Comparison of ENCODE assay signal across 9 cellular contexts in genomic region chr15:67836134-67836455, GRCh38. TPM values are rescaled to one million over a fixed set of nuclear protein-coding genes. Genes with fewer than 3 reads are reported as not detected.
DNase-seq lines count a peak whose midpoint lies in the region; ATAC-seq and TF ChIP-seq lines count a peak whose summit lies in the region.
"Had no signal": no experiment of that assay in that cellular context is flagged by ENCODE, and none has a peak within 500 bp of the region (broad histone marks: within the 10 kb centered on the region; RNA-seq: fewer than 3 reads in every experiment).

No MANE protein-coding gene starts in this region.

- no peaks in the 10 kb centered on the region for H3K9me2 ChIP-seq in SU-DHL-6 (replicated peaks; ENCODE audit: insufficient read depth, low read length)

- 5 to 8% methylated on average over 16 of the region's 16 CpGs for WGBS in sigmoid colon, 2 donors

- no peaks in the 10 kb centered on the region for H3K36me3 ChIP-seq in GM06990 (ENCODE audit: control insufficient read depth, insufficient read depth, low read length)
- no peaks in the 10 kb centered on the region for H3K36me3 ChIP-seq in SU-DHL-6 (ENCODE audit: low read length)
- no peaks in the 10 kb centered on the region for H3K36me3 ChIP-seq in sigmoid colon

- no peaks in the 10 kb centered on the region for H4K20me1 ChIP-seq in SU-DHL-6 (ENCODE audit: low read depth, low read length)

- H2AFZ ChIP-seq in SU-DHL-6 (ENCODE audit: low read depth, low read length, severe bottlenecking): peak overlapping the region; percentile 87

- H3K4me1 ChIP-seq in sigmoid colon: peaks cover 0 to 61% (median 57%) of the 10 kb centered on the region in 4 donors

- intact Hi-C loops in sigmoid colon (cut with DNase I): loop anchor here (5.0 kb wide), 3 partner anchors 294 to 441 kb away; partner anchors contain the start of genes C15orf61, FEM1B and MAP2K5

- ATAC-seq in GM19324 (IDR thresholded peaks at IDR 0.05; ENCODE audit: low FRiP score, unreplicated experiment) (no peak), HG02571 (IDR thresholded peaks at IDR 0.05; ENCODE audit: unreplicated experiment) (no peak)

- no peaks in the 10 kb centered on the region for H3F3A ChIP-seq in SU-DHL-6 (ENCODE audit: insufficient read depth)

- H3K9me3 ChIP-seq in SU-DHL-6 (ENCODE audit: insufficient read depth, low read length) (no peaks in the 10 kb centered on the region), sigmoid colon (no peaks in the 10 kb centered on the region)

- TF ChIP-seq EP300 in sigmoid colon (IDR thresholded peaks at IDR 0.05): no peak

- TF ChIP-seq CTCF in GM06990 (IDR thresholded peaks at IDR 0.05; ENCODE audit: insufficient read depth, low read length, poor library complexity, severe bottlenecking): no peak
- TF ChIP-seq CTCF in SU-DHL-6 (IDR thresholded peaks at IDR 0.05; ENCODE audit: insufficient read depth, low read length, poor library complexity, severe bottlenecking): no peak
- TF ChIP-seq CTCF in fibroblast of the aortic adventitia (IDR thresholded peaks at IDR 0.05; ENCODE audit: insufficient read depth, low read length): no peak
- no peak for TF ChIP-seq CTCF in sigmoid colon (IDR thresholded peaks at IDR 0.05)

- peak overlapping the region; percentile 63 for H3K4me2 ChIP-seq in SU-DHL-6 (ENCODE audit: low read depth, low read length, poor library complexity, severe bottlenecking)

- H3K27ac ChIP-seq in SU-DHL-6 (ENCODE audit: low read depth, low read length) (no peak overlapping the region), sigmoid colon (no peak overlapping the region)

- DNase-seq in GM06990 (ENCODE audit: extremely low read depth, insufficient read length): no peak
- no peak for DNase-seq in fibroblast of the aortic adventitia (ENCODE audit: low read depth)
- peak; percentile 63 for DNase-seq in sigmoid colon
- DNase-seq in activated CD4-positive, CD25-positive, alpha-beta regulatory T cell (lab: John Stamatoyannopoulos, UW): no peak

- H3K27me3 ChIP-seq in GM06990 (replicated peaks; ENCODE audit: control insufficient read depth, insufficient read depth, low read length) (peaks cover 6% of the 10 kb centered on the region), SU-DHL-6 (ENCODE audit: low read length) (no peaks in the 10 kb centered on the region), sigmoid colon (peaks cover 45 to 52% (median 49%) of the 10 kb centered on the region in 3 donors)

- H3K4me3 ChIP-seq in GM06990 (replicated peaks; ENCODE audit: low read depth, low read length) (peak overlapping the region; percentile 42), SU-DHL-6 (ENCODE audit: insufficient read depth, low read length, poor library complexity, severe bottlenecking) (peak overlapping the region; percentile 41), fibroblast of the aortic adventitia (ENCODE audit: low read depth, low read length) (peak overlapping the region; percentile 34), sigmoid colon (peak overlapping the region in 3 of 4 donors; percentile 35 to 44 (median 35))

- peak overlapping the region; percentile 31 for H3K9ac ChIP-seq in SU-DHL-6 (ENCODE audit: low read length)

- H3K79me2 ChIP-seq in SU-DHL-6 (ENCODE audit: insufficient read depth, low read length): no peaks in the 10 kb centered on the region

- TF ChIP-seq POLR2A in sigmoid colon (IDR thresholded peaks at IDR 0.05): no peak

RNA-seq across cellular contexts. Expression of gene RNU6-1, which starts 3.8 kb away (rescaled TPM):
- total RNA-seq in fibroblast of the aortic adventitia (ENCODE audit: low replicate concordance) (not detected in 2 replicates), sigmoid colon (not detected)
- not detected for polyA plus RNA-seq in sigmoid colon
- total RNA-seq: H4, RPMI7951 had no signal

RNA-seq across cellular contexts. Expression of gene SKOR1, which starts 10.8 kb away (rescaled TPM):
- 0.08 and 0.09 TPM in 2 replicates for total RNA-seq in fibroblast of the aortic adventitia (ENCODE audit: low replicate concordance)
- 1 to 10 TPM in 2 of 4 donors, under 1 TPM in 1, not detected in 1; 0.99 to 1.6 (median 1.1) TPM for total RNA-seq in sigmoid colon
- polyA plus RNA-seq in sigmoid colon: under 1 TPM in 1 of 3 donors, not detected in 2; 0.25 TPM
- total RNA-seq: H4, RPMI7951 had no signal
